26 cellular contexts compared by ENCODE assay signal in the genomic region with DNA sequence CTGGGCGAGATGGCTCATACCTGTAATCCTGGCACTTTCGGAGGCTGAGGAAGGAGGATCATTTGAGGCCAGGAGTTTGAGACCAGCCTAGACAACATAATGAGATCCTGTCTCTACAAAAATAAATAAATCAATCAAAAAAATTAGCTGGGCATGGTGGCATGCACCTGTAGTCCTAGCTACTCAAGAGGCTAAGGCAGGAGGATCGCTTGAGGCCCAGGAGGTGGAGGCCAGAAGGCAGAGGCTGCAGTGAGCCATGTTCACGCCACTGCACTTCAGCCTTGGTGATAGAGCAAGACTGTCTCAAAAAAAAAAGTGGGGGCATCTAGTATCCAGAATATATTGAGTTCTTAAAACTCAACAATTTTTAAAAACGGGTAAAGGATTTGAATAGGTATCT. TPM values are rescaled to one million over a fixed set of nuclear protein-coding genes. Genes with fewer than 3 reads are reported as not detected.
DNase-seq lines count a peak whose midpoint lies in the region; ATAC-seq, FAIRE-seq and TF ChIP-seq lines count a peak whose summit lies in the region.
"Had no signal": no experiment of that assay in that cellular context is flagged by ENCODE, and none has a peak within 500 bp of the region (broad histone marks: within the 10 kb centered on the region; RNA-seq: fewer than 3 reads in every experiment).

No MANE protein-coding gene starts in this region.

- H3K36me3 ChIP-seq in HepG2 (replicated peaks in 1 of 2; ENCODE audit: control insufficient read depth in 1 of 2, insufficient read depth in 2 of 2, low read length in 2 of 2): peaks cover 0 to 5% of the 10 kb centered on the region in 2 experiments; a peak in 1 of 5 replicates
- H3K36me3 ChIP-seq in right lobe of liver: no peaks in the 10 kb centered on the region
- peaks cover 3 to 7% of the 10 kb centered on the region in 2 experiments for H3K36me3 ChIP-seq in trophoblast cell (ENCODE audit: control insufficient read depth in 1 of 2, insufficient read depth in 2 of 2, low read length in 2 of 2)
- H3K36me3 ChIP-seq: BE2C had no signal

- H3K23ac ChIP-seq in trophoblast cell (ENCODE audit: low read length): no peak overlapping the region

- intact Hi-C loops in HepG2 (cut with micrococcal nuclease; ENCODE audit: unreplicated experiment) (no loop called here), right lobe of liver (cut with DNase I) (no loop called here), activated B cell treated with CpG ODN at 0.5 μM for 24 hours (cut with micrococcal nuclease) (loop anchor here (5.0 kb wide), 1 partner anchor 35 kb away; no protein-coding TSS in a partner anchor)

- ATAC-seq in HepG2 (no peak), right lobe of liver (no peak), activated B cell treated with CpG ODN at 0.5 μM for 24 hours (ENCODE audit: low read depth) (no peak)
- ATAC-seq: A549, HCT116 had no signal

- no TSS peak for BruUV-seq in HepG2 (replicated peaks; lab: Mats Ljungman, UMichigan)

- no peaks in the 10 kb centered on the region; a peak in 1 of 5 replicates for H3K27me3 ChIP-seq in HepG2 (ENCODE audit: control insufficient read depth in 1 of 2, insufficient read depth in 2 of 2, low read length in 2 of 2)
- H3K27me3 ChIP-seq in right lobe of liver: no peaks in the 10 kb centered on the region
- H3K27me3 ChIP-seq in trophoblast cell (ENCODE audit: insufficient read depth, low read length): no peaks in the 10 kb centered on the region
- H3K27me3 ChIP-seq: BE2C; BLaER1 treated with 17β-estradiol and CSF1 and Interleukin-3, amounts not matched to agents 10 nM and 100 nM had no signal

- H3K14ac ChIP-seq in trophoblast cell (ENCODE audit: low read length): no peak overlapping the region

- H2BK12ac ChIP-seq in trophoblast cell (ENCODE audit: low read length): no peak overlapping the region

- POLR2A ChIA-PET in HepG2 (lab: Yijun Ruan, JAX) (no interaction called here), activated B cell treated with CpG ODN at 0.5 μM for 24 hours (lab: Charles Lee) (no interaction called here)

- H2AK5ac ChIP-seq in trophoblast cell (ENCODE audit: low read length): no peak overlapping the region

- H3K27ac Mint-ChIP-seq in activated B cell treated with CpG ODN at 0.5 μM for 24 hours: peak overlapping the region; percentile 18
- H3K27ac Mint-ChIP-seq: CD14-positive monocyte; CD4-positive, alpha-beta T cell; H9 had no signal

- peaks cover 35% of the 10 kb centered on the region for H3K36me3 Mint-ChIP-seq in activated B cell treated with CpG ODN at 0.5 μM for 24 hours (ENCODE audit: low read depth)

- no peak overlapping the region for H4K91ac ChIP-seq in trophoblast cell (ENCODE audit: low read depth, low read length)

- TF ChIP-seq RAD21 in HepG2 (CRISPR knock-in tag; IDR thresholded peaks at IDR 0.05): no peak

- FAIRE-seq in HepG2 (lab: Jason Lieb, UNC): no peak
- FAIRE-seq: A549, D721Med, GM12878, GM19239 had no signal

- no peaks in the 10 kb centered on the region for H3K27me3 Mint-ChIP-seq in activated B cell treated with CpG ODN at 0.5 μM for 24 hours
- H3K27me3 Mint-ChIP-seq: CD4-positive, alpha-beta T cell; CD8-positive, alpha-beta memory T cell had no signal

- TF ChIP-seq EP300 in HepG2 (IDR thresholded peaks at IDR 0.05; ENCODE audit: low read depth in 2 of 2, low read length in 2 of 2) (no peak), HepG2 (CRISPR knock-in tag; IDR thresholded peaks at IDR 0.05; ENCODE audit: borderline replicate concordance) (no peak)

- peaks cover 54% of the 10 kb centered on the region for H3K4me1 Mint-ChIP-seq in activated B cell treated with CpG ODN at 0.5 μM for 24 hours

- no peak overlapping the region for H3K27ac ChIP-seq in HepG2 (ENCODE audit: extremely low read length, insufficient read depth, low read length)
- no peak overlapping the region for H3K27ac ChIP-seq in right lobe of liver
- H3K27ac ChIP-seq in trophoblast cell (ENCODE audit: low read depth, low read length): no peak overlapping the region
- H3K27ac ChIP-seq: A549; BLaER1 treated with 17β-estradiol and CSF1 and Interleukin-3, amounts not matched to agents 10 nM and 100 nM; GM23248 had no signal

- peaks cover 7% of the 10 kb centered on the region for H3K9me3 Mint-ChIP-seq in activated B cell treated with CpG ODN at 0.5 μM for 24 hours

- 97% methylated on average over 5 of the region's 5 CpGs for WGBS in HepG2 (ENCODE audit: low lambda C conversion rate)
- WGBS in right lobe of liver (ENCODE audit: insufficient coverage, low coverage, low lambda C conversion rate, missing lambda C conversion rate): 100% methylated on average over 5 of the region's 5 CpGs
- no CpG with 5 or more reads among the region's 5 CpGs for WGBS in trophoblast cell (ENCODE audit: extremely low coverage, insufficient coverage, insufficient read length)

- H4K12ac ChIP-seq in trophoblast cell (ENCODE audit: low read depth, low read length): no peak overlapping the region

- no peak overlapping the region for H2BK120ac ChIP-seq in trophoblast cell (ENCODE audit: insufficient read depth, low read length, poor library complexity)

- H3K9me3 ChIP-seq in HepG2 (ENCODE audit: low read length): peaks cover 12% of the 10 kb centered on the region
- no peaks in the 10 kb centered on the region for H3K9me3 ChIP-seq in right lobe of liver
- peaks cover 2% of the 10 kb centered on the region for H3K9me3 ChIP-seq in trophoblast cell (ENCODE audit: insufficient read depth, low read depth, low read length)
- H3K9me3 ChIP-seq: BE2C had no signal

- peaks cover 34% of the 10 kb centered on the region for H3K4me1 ChIP-seq in HepG2 (ENCODE audit: insufficient read depth, low read length)
- peaks cover 0 to 19% (median 0%) of the 10 kb centered on the region in 4 donors for H3K4me1 ChIP-seq in right lobe of liver
- no peaks in the 10 kb centered on the region for H3K4me1 ChIP-seq in trophoblast cell (ENCODE audit: control insufficient read depth in 1 of 2, insufficient read depth in 2 of 2, low read length in 2 of 2)
- H3K4me1 ChIP-seq: BE2C had no signal

- in situ Hi-C loops in HepG2 (cut with HindIII; ENCODE audit: extremely low pct_ligation_motif_present, low pct_unique_long_range_greater_than_20kb): no loop called here

- no peak overlapping the region for H4K8ac ChIP-seq in trophoblast cell (ENCODE audit: low read depth, low read length)

- DNase-seq in HepG2 (ENCODE audit: low spot score) (no peak), right lobe of liver (no peak), activated B cell treated with CpG ODN at 0.5 μM for 24 hours (no peak), trophoblast cell (no peak), activated gamma-delta T cell treated with Interleukin-2 at 50 U/mL for 16 hours (no peak), GOT3 (lab: John Stamatoyannopoulos, UW) (no peak)
- DNase-seq in stimulated activated CD4-positive, alpha-beta T cell treated with anti-CD3 and anti-CD28 coated beads, Interleukin-15, amount 100 ng/mL, for 24 hours: no peak
- DNase-seq: 8988T; ACHN; AML-193; BE2C; CD4-positive, alpha-beta T cell; CD8-positive, alpha-beta memory T cell; DMS 273 treated with DMSO at 0.1 percent for 48 hours; DMS79; EL; GDM1; GM23248; H9 had no signal

- H3K4me2 ChIP-seq in HepG2 (ENCODE audit: low read depth, low read length): no peak overlapping the region
- no peak overlapping the region for H3K4me2 ChIP-seq in trophoblast cell (ENCODE audit: low read length)
- H3K4me2 ChIP-seq: A549; BLaER1 treated with 17β-estradiol and CSF1 and Interleukin-3, amounts not matched to agents 10 nM and 100 nM had no signal

- H3K79me2 ChIP-seq in HepG2 (ENCODE audit: insufficient read depth, low read length) (peaks cover 98% of the 10 kb centered on the region), trophoblast cell (ENCODE audit: control insufficient read depth, insufficient read depth, low read length, poor library complexity) (peaks cover 3% of the 10 kb centered on the region)

- H3K4me3 Mint-ChIP-seq in activated B cell treated with CpG ODN at 0.5 μM for 24 hours: no peak overlapping the region
- H3K4me3 Mint-ChIP-seq: CD14-positive monocyte, H9 had no signal

- no peak overlapping the region for H2BK5ac ChIP-seq in trophoblast cell (ENCODE audit: low read depth, low read length, poor library complexity)

- H2AFZ ChIP-seq in HepG2 (ENCODE audit: low read length) (no peak overlapping the region), trophoblast cell (ENCODE audit: insufficient read depth, low read length, poor library complexity) (no peak overlapping the region)
- H2AFZ ChIP-seq: GM23248 had no signal

- H3K4me3 ChIP-seq in HepG2 (replicated peaks in 1 of 3; ENCODE audit: insufficient read depth in 1 of 3, low read depth in 2 of 3, low read length in 3 of 3) (no peak overlapping the region), right lobe of liver (no peak overlapping the region), trophoblast cell (ENCODE audit: low read depth, low read length) (no peak overlapping the region)
- H3K4me3 ChIP-seq: A549; BLaER1 treated with 17β-estradiol and CSF1 and Interleukin-3, amounts not matched to agents 10 nM and 100 nM; GM12878; GM23248 had no signal

- CTCF ChIA-PET in HepG2 (lab: Yijun Ruan, JAX; ENCODE audit: low intra/inter-chr PET ratio, low total read pairs): no interaction called here
- CTCF ChIA-PET in activated B cell treated with CpG ODN at 0.5 μM for 24 hours (lab: Charles Lee): no interaction called here

- peaks cover 65% of the 10 kb centered on the region for H4K20me1 ChIP-seq in HepG2 (ENCODE audit: insufficient read depth, low read length)

- H3K4ac ChIP-seq in trophoblast cell (ENCODE audit: low read depth, low read length): peak overlapping the region; percentile 89

- no peak for TF ChIP-seq CTCF in HepG2 (CRISPR knock-in tag; IDR thresholded peaks at IDR 0.05)
- TF ChIP-seq CTCF in right lobe of liver (IDR thresholded peaks at IDR 0.05): no peak
- no peak for TF ChIP-seq CTCF in activated B cell treated with CpG ODN at 0.5 μM for 24 hours (IDR thresholded peaks at IDR 0.05)

- no peak for TF ChIP-seq POLR2A in HepG2 (IDR thresholded peaks at IDR 0.05; ENCODE audit: insufficient read depth in 1 of 2, low read depth in 2 of 2, low read length in 2 of 2)
- no peak for TF ChIP-seq POLR2A in right lobe of liver (IDR thresholded peaks at IDR 0.05)

- H3K9ac ChIP-seq in HepG2 (ENCODE audit: insufficient read depth, low read depth, low read length): no peak overlapping the region
- H3K9ac ChIP-seq in trophoblast cell (ENCODE audit: low read length): no peak overlapping the region
- H3K9ac ChIP-seq: BLaER1 treated with 17β-estradiol and CSF1 and Interleukin-3, amounts not matched to agents 10 nM and 100 nM; GM23248 had no signal

- H3K79me1 ChIP-seq in trophoblast cell (ENCODE audit: low read length): no peaks in the 10 kb centered on the region

- no peak overlapping the region for H3K18ac ChIP-seq in trophoblast cell (ENCODE audit: low read length)

RNA-seq across cellular contexts. Expression of gene TUT4, which starts 6.0 kb away (rescaled TPM):
- total RNA-seq in HepG2 (2016; rRNA removed; fragmentation: Illumina TruSeq; extraction: Trizol): 44.7 and 47.8 TPM in 2 replicates
- total RNA-seq in HepG2 (2016; cell fraction: cytosol; rRNA removed; fragmentation: Illumina TruSeq; extraction: Trizol; ENCODE audit: low read depth): 31.1 and 33.0 TPM in 2 replicates
- 42.5 and 43.3 TPM in 2 replicates for total RNA-seq in HepG2 (2016; cell fraction: insoluble cytoplasmic fraction; rRNA removed; fragmentation: Illumina TruSeq; extraction: Trizol)
- 26.5 and 32.0 TPM in 2 replicates for total RNA-seq in HepG2 (2016; cell fraction: membrane; rRNA removed; fragmentation: Illumina TruSeq; extraction: Trizol)
- total RNA-seq in HepG2 (2016; cell fraction: nucleus; rRNA removed; fragmentation: Illumina TruSeq; extraction: Trizol): 84.6 and 87.9 TPM in 2 replicates
- 52.8 and 53.5 TPM in 2 replicates for polyA plus RNA-seq in HepG2 (2011; rRNA removed)
- 17.7 and 21.7 TPM in 2 replicates for polyA plus RNA-seq in HepG2 (2011; cell fraction: cytosol; rRNA removed)
- 158 and 159 TPM in 2 replicates for polyA plus RNA-seq in HepG2 (2011; cell fraction: nucleus; rRNA removed)
- 49.2 and 50.3 TPM in 2 replicates for polyA plus RNA-seq in HepG2 (2012)
- 1.9 and 2.0 TPM in 2 replicates for polyA plus RNA-seq in HepG2 (2016; cell fraction: cytosol; fragmentation: Illumina TruSeq; extraction: Trizol; ENCODE audit: low read depth)
- polyA plus RNA-seq in HepG2 (2016; cell fraction: insoluble cytoplasmic fraction; fragmentation: Illumina TruSeq; extraction: Trizol; ENCODE audit: low read depth): 40.8 and 44.0 TPM in 2 replicates
- polyA plus RNA-seq in HepG2 (2016; cell fraction: membrane; fragmentation: Illumina TruSeq; extraction: Trizol; ENCODE audit: low read depth): 5.7 and 9.2 TPM in 2 replicates
- polyA plus RNA-seq in HepG2 (2016; cell fraction: nucleus; fragmentation: Illumina TruSeq; extraction: Trizol; ENCODE audit: insufficient read depth, low read depth): 169 and 172 TPM in 2 replicates
- 33.2 and 43.4 TPM in 2 replicates for polyA minus RNA-seq in HepG2 (2011; rRNA and poly(A)+ RNA removed; ENCODE audit: low replicate concordance)
- polyA minus RNA-seq in HepG2 (2011; cell fraction: cytosol; rRNA and poly(A)+ RNA removed): 22.4 and 27.4 TPM in 2 replicates
- 128 and 167 TPM in 2 replicates for polyA minus RNA-seq in HepG2 (2011; cell fraction: nucleus; rRNA and poly(A)+ RNA removed)
- total RNA-seq in right lobe of liver: 10 to 100 TPM; 16.1 to 33.0 (median 22.8) TPM
- total RNA-seq in activated B cell treated with CpG ODN at 0.5 μM for 24 hours: 143 and 158 TPM in 2 replicates
- polyA plus RNA-seq in trophoblast cell (2013): 35.7 and 39.6 TPM in 2 replicates

RNA-seq across cellular contexts. Expression of gene GPX7, which starts 55.3 kb away (rescaled TPM):
- total RNA-seq in HepG2 (2016; rRNA removed; fragmentation: Illumina TruSeq; extraction: Trizol): 10.5 and 14.1 TPM in 2 replicates
- 8.7 and 9.3 TPM in 2 replicates for total RNA-seq in HepG2 (2016; cell fraction: cytosol; rRNA removed; fragmentation: Illumina TruSeq; extraction: Trizol; ENCODE audit: low read depth)
- 9.7 and 15.2 TPM in 2 replicates for total RNA-seq in HepG2 (2016; cell fraction: insoluble cytoplasmic fraction; rRNA removed; fragmentation: Illumina TruSeq; extraction: Trizol)
- total RNA-seq in HepG2 (2016; cell fraction: membrane; rRNA removed; fragmentation: Illumina TruSeq; extraction: Trizol): 13.8 and 16.2 TPM in 2 replicates
- 10.8 and 12.2 TPM in 2 replicates for total RNA-seq in HepG2 (2016; cell fraction: nucleus; rRNA removed; fragmentation: Illumina TruSeq; extraction: Trizol)
- polyA plus RNA-seq in HepG2 (2011; rRNA removed): 16.2 and 17.2 TPM in 2 replicates
- 16.8 and 17.0 TPM in 2 replicates for polyA plus RNA-seq in HepG2 (2011; cell fraction: cytosol; rRNA removed)
- polyA plus RNA-seq in HepG2 (2011; cell fraction: nucleus; rRNA removed): 8.6 and 8.7 TPM in 2 replicates
- polyA plus RNA-seq in HepG2 (2012): 6.8 and 8.6 TPM in 2 replicates
- 11.6 and 12.7 TPM in 2 replicates for polyA plus RNA-seq in HepG2 (2016; cell fraction: cytosol; fragmentation: Illumina TruSeq; extraction: Trizol; ENCODE audit: low read depth)
- 11.0 and 12.6 TPM in 2 replicates for polyA plus RNA-seq in HepG2 (2016; cell fraction: insoluble cytoplasmic fraction; fragmentation: Illumina TruSeq; extraction: Trizol; ENCODE audit: low read depth)
- 14.9 and 18.3 TPM in 2 replicates for polyA plus RNA-seq in HepG2 (2016; cell fraction: membrane; fragmentation: Illumina TruSeq; extraction: Trizol; ENCODE audit: low read depth)
- 22.5 and 22.7 TPM in 2 replicates for polyA plus RNA-seq in HepG2 (2016; cell fraction: nucleus; fragmentation: Illumina TruSeq; extraction: Trizol; ENCODE audit: insufficient read depth, low read depth)
- 14.0 TPM in 1 of 2 replicates, not detected in the other for polyA minus RNA-seq in HepG2 (2011; rRNA and poly(A)+ RNA removed; ENCODE audit: low replicate concordance)
- 7.2 and 8.1 TPM in 2 replicates for polyA minus RNA-seq in HepG2 (2011; cell fraction: cytosol; rRNA and poly(A)+ RNA removed)
- 3.7 and 3.9 TPM in 2 replicates for polyA minus RNA-seq in HepG2 (2011; cell fraction: nucleus; rRNA and poly(A)+ RNA removed)
- total RNA-seq in right lobe of liver: 1 to 10 TPM; 1.6 to 4.3 (median 2.7) TPM
- total RNA-seq in activated B cell treated with CpG ODN at 0.5 μM for 24 hours: 20.9 and 22.4 TPM in 2 replicates
- polyA plus RNA-seq in trophoblast cell (2013): 28.5 and 29.6 TPM in 2 replicates
- polyA plus RNA-seq: A549 had no signal
